In genomic region chr1:164560504-164560903, GRCh38 we compare ENCODE assay signal across 9 cellular contexts. TPM values are rescaled to one million over a fixed set of nuclear protein-coding genes. Genes with fewer than 3 reads are reported as not detected.
DNase-seq lines count a peak whose midpoint lies in the region; ATAC-seq and TF ChIP-seq lines count a peak whose summit lies in the region.
"Had no signal": no experiment of that assay in that cellular context is flagged by ENCODE, and none has a peak within 500 bp of the region (broad histone marks: within the 10 kb centered on the region; RNA-seq: fewer than 3 reads in every experiment).

No MANE protein-coding gene starts in this region.

- in situ Hi-C loops in astrocyte of the spinal cord (cut with HindIII; ENCODE audit: low sequenced_read_pairs), result loop anchor here (25.0 kb wide), 1 partner anchor 227 kb away; no protein-coding TSS in a partner anchor

- no peak overlapping the region for H3K27ac ChIP-seq in iPS-18a (ENCODE audit: low read length)

- peaks cover 7% of the 10 kb centered on the region for H3K36me3 ChIP-seq in iPS-18a (ENCODE audit: control insufficient read depth, low read depth, low read length)
- no peaks in the 10 kb centered on the region for H3K36me3 ChIP-seq in skeletal muscle satellite cell (ENCODE audit: insufficient read depth, low read length)

- no peak for DNase-seq in HFF-Myc (ENCODE audit: extremely low read depth, low read depth)
- peak; percentile 32 for DNase-seq in astrocyte of the spinal cord (ENCODE audit: low read depth, low spot score)
- no peak for DNase-seq in NCI-H1436 (lab: John Stamatoyannopoulos, UW)
- DNase-seq: NCI-H2171 had no signal

- TF ChIP-seq CTCF in HFF-Myc (IDR thresholded peaks at IDR 0.05; ENCODE audit: low read depth, low read length, missing control alignments), result no peak
- no peak for TF ChIP-seq CTCF in astrocyte of the spinal cord (IDR thresholded peaks at IDR 0.05; ENCODE audit: low read depth, low read length)

- no peaks in the 10 kb centered on the region for H3K27me3 ChIP-seq in iPS-18a (ENCODE audit: control insufficient read depth, insufficient read depth, low read length)
- no peaks in the 10 kb centered on the region for H3K27me3 ChIP-seq in skeletal muscle satellite cell (ENCODE audit: control insufficient read depth, insufficient read depth, low read length)

- ATAC-seq in HG03139 (IDR thresholded peaks at IDR 0.05; ENCODE audit: unreplicated experiment) (no peak), GM19397 (IDR thresholded peaks at IDR 0.05; ENCODE audit: unreplicated experiment) (no peak), HG02798 (IDR thresholded peaks at IDR 0.05; ENCODE audit: poor library complexity, unreplicated experiment) (no peak)

- peaks cover 53% of the 10 kb centered on the region for H3K4me1 ChIP-seq in iPS-18a (ENCODE audit: control insufficient read depth, low read depth, low read length)
- H3K4me1 ChIP-seq in skeletal muscle satellite cell (ENCODE audit: control insufficient read depth, insufficient read depth, low read length), result peaks cover 19% of the 10 kb centered on the region

- H3K9me3 ChIP-seq in iPS-18a (ENCODE audit: control insufficient read depth, low read depth, low read length), result no peaks in the 10 kb centered on the region
- no peaks in the 10 kb centered on the region for H3K9me3 ChIP-seq in skeletal muscle satellite cell (replicated peaks; ENCODE audit: low read length)

- H3K4me3 ChIP-seq in HFF-Myc (replicated peaks; ENCODE audit: low read depth, low read length), result peak overlapping the region; percentile 91
- H3K4me3 ChIP-seq in astrocyte of the spinal cord (ENCODE audit: low read depth, low read length), result peak overlapping the region; percentile 64
- peak overlapping the region; percentile 67 for H3K4me3 ChIP-seq in iPS-18a (ENCODE audit: low read length)
- H3K4me3 ChIP-seq in skeletal muscle satellite cell (ENCODE audit: low read length), result peak overlapping the region; percentile 84

- H3K4me2 ChIP-seq in skeletal muscle satellite cell (ENCODE audit: low read length), result peak overlapping the region; percentile 86

- peak overlapping the region; percentile 60 for H3K9ac ChIP-seq in iPS-18a (ENCODE audit: low read length)
- H3K9ac ChIP-seq in skeletal muscle satellite cell (ENCODE audit: low read depth, low read length), result peak overlapping the region; percentile 80

RNA-seq across cellular contexts. Expression of gene PBX1, which starts 1.5 kb away (rescaled TPM):
- total RNA-seq in skeletal muscle satellite cell (2012; rRNA removed), result 13.7 and 14.2 TPM in 2 replicates
